ENCODE assay signal across 38 cellular contexts in genomic region chr6:97913721-97914120, GRCh38.
"Had no signal": no experiment of that assay in that cellular context is flagged by ENCODE, and none has a peak within 500 bp of the region (broad histone marks: within the 10 kb centered on the region; RNA-seq: fewer than 3 reads in every experiment).

No MANE protein-coding gene starts in this region.

- H3K27me3 Mint-ChIP-seq: activated CD4-positive, alpha-beta memory T cell treated with anti-CD3 and anti-CD28 coated beads, Interleukin-2, amount 10 ng/mL, durations not matched to agents 7 days and 5 days; activated CD4-positive, alpha-beta T cell treated with anti-CD3 and anti-CD28 coated beads for 36 hours; activated CD4-positive, alpha-beta T cell treated with anti-CD3 and anti-CD28 coated beads, Interleukin-2, amount 10 ng/mL, durations not matched to agents 7 days and 5 days; activated CD8-positive, alpha-beta memory T cell treated with anti-CD3 and anti-CD28 coated beads, Interleukin-2, amount 10 ng/mL, durations not matched to agents 7 days and 5 days; activated naive CD8-positive, alpha-beta T cell treated with anti-CD3 and anti-CD28 coated beads for 36 hours; activated T-cell treated with anti-CD3 and anti-CD28 coated beads, Interleukin-2, amount 50 U/mL, for 24 hours; brain; central memory CD8-positive, alpha-beta T cell; T-cell; T-helper 17 cell had no signal

- FAIRE-seq: bronchial epithelial cell, TTC549 had no signal

- H3K9me3 ChIP-seq: adrenal gland, ascending aorta had no signal

- H3K4me1 Mint-ChIP-seq: activated CD4-positive, alpha-beta memory T cell treated with anti-CD3 and anti-CD28 coated beads, Interleukin-2, amount 10 ng/mL, durations not matched to agents 7 days and 5 days; activated CD4-positive, alpha-beta T cell treated with anti-CD3 and anti-CD28 coated beads for 36 hours; activated CD4-positive, alpha-beta T cell treated with anti-CD3 and anti-CD28 coated beads, Interleukin-2, amount 10 ng/mL, durations not matched to agents 7 days and 5 days; activated CD8-positive, alpha-beta memory T cell treated with anti-CD3 and anti-CD28 coated beads, Interleukin-2, amount 10 ng/mL, durations not matched to agents 7 days and 5 days; activated naive CD8-positive, alpha-beta T cell treated with anti-CD3 and anti-CD28 coated beads for 36 hours; central memory CD8-positive, alpha-beta T cell; T-cell; T-helper 17 cell had no signal

- H3K4me1 ChIP-seq: adrenal gland, ascending aorta had no signal

- H3K27ac ChIP-seq: adrenal gland, ascending aorta, cardiac muscle cell, WERI-Rb-1 had no signal

- H3K27ac Mint-ChIP-seq: activated CD4-positive, alpha-beta memory T cell treated with anti-CD3 and anti-CD28 coated beads, Interleukin-2, amount 10 ng/mL, durations not matched to agents 7 days and 5 days; activated CD4-positive, alpha-beta T cell treated with anti-CD3 and anti-CD28 coated beads for 36 hours; activated CD4-positive, alpha-beta T cell treated with anti-CD3 and anti-CD28 coated beads, Interleukin-2, amount 10 ng/mL, durations not matched to agents 7 days and 5 days; activated CD8-positive, alpha-beta memory T cell treated with anti-CD3 and anti-CD28 coated beads, Interleukin-2, amount 10 ng/mL, durations not matched to agents 7 days and 5 days; activated CD8-positive, alpha-beta T cell treated with anti-CD3 and anti-CD28 coated beads, Interleukin-2, amount 10 ng/mL, durations not matched to agents 7 days and 5 days; activated naive CD4-positive, alpha-beta T cell treated with anti-CD3 and anti-CD28 coated beads for 36 hours; activated naive CD4-positive, alpha-beta T cell treated with anti-CD3 and anti-CD28 coated beads, Interleukin-2, amount 50 U/mL, for 72 hours; activated naive CD8-positive, alpha-beta T cell treated with anti-CD3 and anti-CD28 coated beads for 36 hours; activated T-cell treated with anti-CD3 and anti-CD28 coated beads, Interleukin-2, amount 50 U/mL, for 24 hours; brain; T-cell; T-helper 17 cell; T-helper 2 cell treated with Interferon-gamma antibody and Interleukin-4, amounts not matched to agents 5 μg/mL and 100 μg/mL, for 36 hours; WTC11 had no signal

- H3K4me3 ChIP-seq: adrenal gland, ascending aorta, cardiac muscle cell had no signal

- ATAC-seq: activated CD4-positive, alpha-beta T cell treated with anti-CD3 and anti-CD28 coated beads for 36 hours; activated CD4-positive, CD25-positive, alpha-beta regulatory T cell treated with anti-CD3 and anti-CD28 coated beads, Interleukin-2, amount 50 U/mL, for 24 hours; activated CD8-positive, alpha-beta memory T cell treated with anti-CD3 and anti-CD28 coated beads, Interleukin-2, amount 10 ng/mL, durations not matched to agents 7 days and 5 days; activated CD8-positive, alpha-beta T cell treated with anti-CD3 and anti-CD28 coated beads, Interleukin-2, amount 10 ng/mL, durations not matched to agents 7 days and 5 days; activated naive CD4-positive, alpha-beta T cell treated with anti-CD3 and anti-CD28 coated beads, Interleukin-2, amount 50 U/mL, for 72 hours; T-cell; T-helper 17 cell; WTC11 had no signal

- H3K36me3 Mint-ChIP-seq: activated CD8-positive, alpha-beta memory T cell treated with anti-CD3 and anti-CD28 coated beads, Interleukin-2, amount 10 ng/mL, durations not matched to agents 7 days and 5 days; activated naive CD4-positive, alpha-beta T cell treated with anti-CD3 and anti-CD28 coated beads, Interleukin-2, amount 50 U/mL, for 72 hours; activated naive CD8-positive, alpha-beta T cell treated with anti-CD3 and anti-CD28 coated beads for 36 hours; brain; T-cell; WTC11 had no signal

- H3K36me3 ChIP-seq: adrenal gland, ascending aorta, cardiac muscle cell, WERI-Rb-1 had no signal

- DNase-seq: activated CD4-positive, alpha-beta memory T cell treated with anti-CD3 and anti-CD28 coated beads, Interleukin-2, amount 10 ng/mL, durations not matched to agents 7 days and 5 days; activated CD4-positive, alpha-beta T cell treated with anti-CD3 and anti-CD28 coated beads for 1 hour; activated CD4-positive, alpha-beta T cell treated with anti-CD3 and anti-CD28 coated beads for 36 hours; activated CD4-positive, alpha-beta T cell treated with anti-CD3 and anti-CD28 coated beads for 48 hours; activated CD4-positive, alpha-beta T cell treated with anti-CD3 and anti-CD28 coated beads, Interleukin-2, amount 10 ng/mL, durations not matched to agents 7 days and 5 days; activated CD4-positive, alpha-beta T cell treated with anti-CD3 and anti-CD28 coated beads, Interleukin-2, amount 50 U/mL, for 48 hours; activated CD4-positive, CD25-positive, alpha-beta regulatory T cell; activated CD8-positive, alpha-beta memory T cell treated with anti-CD3 and anti-CD28 coated beads for 24 hours; activated CD8-positive, alpha-beta memory T cell treated with anti-CD3 and anti-CD28 coated beads, Interleukin-2, amount 10 ng/mL, durations not matched to agents 7 days and 5 days; activated CD8-positive, alpha-beta memory T cell treated with anti-CD3 and anti-CD28 coated beads, Interleukin-2, amount 50 U/mL, for 48 hours; activated CD8-positive, alpha-beta T cell treated with anti-CD3 and anti-CD28 coated beads, Interleukin-2, amount 10 ng/mL, durations not matched to agents 7 days and 5 days; activated effector memory CD4-positive, alpha-beta T cell treated with anti-CD3 and anti-CD28 coated beads, Interleukin-2, amount 50 U/mL, for 16 hours; activated gamma-delta T cell treated with Interleukin-2 at 50 U/mL for 16 hours; activated naive CD4-positive, alpha-beta T cell; activated naive CD4-positive, alpha-beta T cell treated with anti-CD3 and anti-CD28 coated beads for 36 hours; activated naive CD4-positive, alpha-beta T cell treated with anti-CD3 and anti-CD28 coated beads, Interleukin-2, amount 50 U/mL, for 16 hours; activated naive CD8-positive, alpha-beta T cell treated with anti-CD3 and anti-CD28 coated beads for 36 hours; activated T-cell treated with anti-CD3 and anti-CD28 coated beads, Interleukin-2, amount 50 U/mL, for 24 hours; activated T-cell treated with anti-CD3 and anti-CD28 coated beads, Interleukin-2, amount 50 U/mL, for 48 hours; adrenal gland; amygdala; anterior cingulate cortex; caudate nucleus; cerebellar nuclear complex; T-cell; T-helper 17 cell; T-helper 9 cell; WERI-Rb-1 had no signal

- H3K27me3 ChIP-seq: adrenal gland, ascending aorta, cardiac muscle cell had no signal

- H3K9me3 Mint-ChIP-seq: activated CD4-positive, alpha-beta memory T cell treated with anti-CD3 and anti-CD28 coated beads, Interleukin-2, amount 10 ng/mL, durations not matched to agents 7 days and 5 days; activated CD4-positive, alpha-beta T cell treated with anti-CD3 and anti-CD28 coated beads, Interleukin-2, amount 10 ng/mL, durations not matched to agents 7 days and 5 days; activated naive CD4-positive, alpha-beta T cell treated with anti-CD3 and anti-CD28 coated beads for 36 hours; activated naive CD8-positive, alpha-beta T cell treated with anti-CD3 and anti-CD28 coated beads for 36 hours; activated T-cell treated with anti-CD3 and anti-CD28 coated beads, Interleukin-2, amount 50 U/mL, for 24 hours; brain; T-helper 2 cell treated with Interferon-gamma antibody and Interleukin-4, amounts not matched to agents 5 μg/mL and 100 μg/mL, for 36 hours; WTC11 had no signal

- H3K4me3 Mint-ChIP-seq: activated CD4-positive, alpha-beta memory T cell treated with anti-CD3 and anti-CD28 coated beads, Interleukin-2, amount 10 ng/mL, durations not matched to agents 7 days and 5 days; activated CD4-positive, alpha-beta T cell treated with anti-CD3 and anti-CD28 coated beads for 36 hours; activated CD4-positive, alpha-beta T cell treated with anti-CD3 and anti-CD28 coated beads, Interleukin-2, amount 10 ng/mL, durations not matched to agents 7 days and 5 days; activated CD8-positive, alpha-beta memory T cell treated with anti-CD3 and anti-CD28 coated beads, Interleukin-2, amount 10 ng/mL, durations not matched to agents 7 days and 5 days; activated CD8-positive, alpha-beta T cell treated with anti-CD3 and anti-CD28 coated beads, Interleukin-2, amount 10 ng/mL, durations not matched to agents 7 days and 5 days; activated naive CD4-positive, alpha-beta T cell treated with anti-CD3 and anti-CD28 coated beads for 36 hours; activated naive CD8-positive, alpha-beta T cell treated with anti-CD3 and anti-CD28 coated beads for 36 hours; activated T-cell treated with anti-CD3 and anti-CD28 coated beads, Interleukin-2, amount 50 U/mL, for 24 hours; brain; central memory CD8-positive, alpha-beta T cell; T-cell; T-helper 17 cell; T-helper 2 cell treated with Interferon-gamma antibody and Interleukin-4, amounts not matched to agents 5 μg/mL and 100 μg/mL, for 36 hours; WTC11 had no signal
